ENCODE assay signal across 10 cellular contexts in the genomic region with DNA sequence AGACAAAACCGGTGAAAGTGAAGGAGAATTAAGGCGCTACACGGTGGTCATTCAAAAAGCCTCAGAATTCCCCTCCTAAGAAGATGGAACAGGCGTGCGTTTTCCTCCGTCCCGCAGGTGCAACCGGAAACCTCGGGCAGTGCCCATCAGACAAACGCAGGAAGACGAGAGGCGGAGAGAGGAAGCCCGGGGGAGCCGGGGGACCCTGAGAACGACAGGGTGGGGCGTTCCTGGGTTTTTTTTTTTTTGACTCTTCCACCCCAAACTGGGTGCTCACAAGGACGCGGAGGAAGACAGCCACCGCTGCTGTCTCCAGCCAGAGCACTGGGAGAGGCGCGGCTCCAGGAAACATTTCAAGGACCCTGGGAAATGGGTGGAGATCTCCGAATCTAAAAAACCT. TPM values are rescaled to one million over a fixed set of nuclear protein-coding genes. Genes with fewer than 3 reads are reported as not detected.
DNase-seq lines count a peak whose midpoint lies in the region; ATAC-seq and TF ChIP-seq lines count a peak whose summit lies in the region.
"Had no signal": no experiment of that assay in that cellular context is flagged by ENCODE, and none has a peak within 500 bp of the region (broad histone marks: within the 10 kb centered on the region; RNA-seq: fewer than 3 reads in every experiment).

No MANE protein-coding gene starts in this region.

- peak overlapping the region; percentile 59 for H3K4me3 ChIP-seq in CD8-positive, alpha-beta memory T cell (ENCODE audit: low read length)
- H3K4me3 ChIP-seq in OCI-LY1 (ENCODE audit: low read depth, low read length, poor library complexity, severe bottlenecking) (peak overlapping the region; percentile 57), neuronal stem cell (ENCODE audit: low read length in 2 of 2) (no peak overlapping the region), foreskin fibroblast (ENCODE audit: low read depth in 1 of 2, low read length in 2 of 2) (no peak overlapping the region), tibial artery (peak overlapping the region in 1 of 2 donors; percentile 47)

- H3F3A ChIP-seq in OCI-LY1 (ENCODE audit: insufficient read depth, low read length), result no peaks in the 10 kb centered on the region

- no peak overlapping the region for H3K4ac ChIP-seq in neuronal stem cell (ENCODE audit: low read length)

- no peak overlapping the region for H2BK15ac ChIP-seq in neuronal stem cell (ENCODE audit: low read length)

- H3K14ac ChIP-seq in neuronal stem cell (ENCODE audit: low read length), result no peak overlapping the region

- POLR2A ChIA-PET in CD8-positive, alpha-beta memory T cell (lab: Charles Lee), result no interaction called here

- H3K9me3 ChIP-seq in CD8-positive, alpha-beta memory T cell (ENCODE audit: low read length), result no peaks in the 10 kb centered on the region
- H3K9me3 ChIP-seq in OCI-LY1 (ENCODE audit: low read length), result no peaks in the 10 kb centered on the region
- no peaks in the 10 kb centered on the region for H3K9me3 ChIP-seq in neuronal stem cell (replicated peaks in 1 of 2; ENCODE audit: control insufficient read depth in 2 of 2, insufficient read depth in 1 of 2, low read depth in 1 of 2, low read length in 2 of 2)
- peaks cover 0 to 5% (median 4%) of the 10 kb centered on the region in 3 donors for H3K9me3 ChIP-seq in tibial artery

- no peak overlapping the region for H4K91ac ChIP-seq in neuronal stem cell (ENCODE audit: low read depth, low read length, poor library complexity)

- no peak overlapping the region for H4K8ac ChIP-seq in neuronal stem cell (ENCODE audit: low read depth, low read length)

- H3K27ac ChIP-seq in CD8-positive, alpha-beta memory T cell (ENCODE audit: low read depth, low read length), result no peak overlapping the region
- no peak overlapping the region for H3K27ac ChIP-seq in OCI-LY1 (ENCODE audit: low read depth, low read length, poor library complexity, severe bottlenecking)
- H3K27ac ChIP-seq in neuronal stem cell (replicated peaks; ENCODE audit: low read length), result no peak overlapping the region
- no peak overlapping the region for H3K27ac ChIP-seq in tibial artery
- H3K27ac ChIP-seq: epithelial cell of prostate had no signal

- H3K9ac ChIP-seq in OCI-LY1 (ENCODE audit: low read length) (no peak overlapping the region), neuronal stem cell (ENCODE audit: low read depth, low read length, poor library complexity) (no peak overlapping the region)

- intact Hi-C loops in tibial artery (cut with DNase I; ENCODE audit: low total_unique reads), result no loop called here

- TF ChIP-seq CTCF in OCI-LY1 (IDR thresholded peaks at IDR 0.05; ENCODE audit: low read length) (no peak), endothelial cell (IDR thresholded peaks at IDR 0.05; ENCODE audit: unreplicated experiment) (no peak), foreskin fibroblast (IDR thresholded peaks at IDR 0.05; ENCODE audit: low read depth, low read length) (no peak), tibial artery (IDR thresholded peaks at IDR 0.05) (no peak)

- no peaks in the 10 kb centered on the region for H3K9me2 ChIP-seq in OCI-LY1 (ENCODE audit: low read depth, low read length)

- H3K79me2 ChIP-seq in OCI-LY1 (ENCODE audit: insufficient read depth, low read length), result no peaks in the 10 kb centered on the region

- no peaks in the 10 kb centered on the region for H3K27me3 ChIP-seq in CD8-positive, alpha-beta memory T cell (ENCODE audit: insufficient read depth, low read length, poor library complexity, severe bottlenecking)
- no peaks in the 10 kb centered on the region for H3K27me3 ChIP-seq in OCI-LY1 (ENCODE audit: insufficient read depth, low read length)
- H3K27me3 ChIP-seq in neuronal stem cell (ENCODE audit: control insufficient read depth in 3 of 3, insufficient read depth in 3 of 3, low read depth in 1 of 3, low read length in 3 of 3), result peaks cover 0 to 14% (median 14%) of the 10 kb centered on the region in 3 experiments
- peaks cover 0 to 48% of the 10 kb centered on the region in 2 donors for H3K27me3 ChIP-seq in tibial artery

- H3K18ac ChIP-seq in neuronal stem cell (ENCODE audit: low read length), result no peak overlapping the region

- H2BK120ac ChIP-seq in neuronal stem cell (ENCODE audit: low read depth, low read length), result no peak overlapping the region

- ATAC-seq in GM19351 (IDR thresholded peaks at IDR 0.05; ENCODE audit: unreplicated experiment), result no peak

- H2BK5ac ChIP-seq in neuronal stem cell (ENCODE audit: low read length), result no peak overlapping the region

- H3K4me1 Mint-ChIP-seq in CD8-positive, alpha-beta memory T cell, result peaks cover 19 to 31% (median 25%) of the 10 kb centered on the region in 3 donors
- H3K4me1 Mint-ChIP-seq in endothelial cell (ENCODE audit: unreplicated experiment), result peaks cover 14% of the 10 kb centered on the region

- WGBS in neuronal stem cell (ENCODE audit: extremely low coverage in 2 of 2, insufficient read length in 2 of 2, insufficient replicate concordance in 1 of 2), 2 donors, result no CpG with 5 or more reads among the region's 22 CpGs

- no peaks in the 10 kb centered on the region for H4K20me1 ChIP-seq in OCI-LY1 (ENCODE audit: insufficient read depth, low read length)

- no peak overlapping the region; the same call in 1 of the 2 replicates for H3K4me2 ChIP-seq in OCI-LY1 (ENCODE audit: low read length)
- peak overlapping the region; percentile 92 for H3K4me2 ChIP-seq in neuronal stem cell (ENCODE audit: insufficient read depth, low read length, poor library complexity, severe bottlenecking)

- no peak overlapping the region for H3K23ac ChIP-seq in neuronal stem cell (ENCODE audit: low read depth, low read length, poor library complexity)

- no peak overlapping the region for H2AK5ac ChIP-seq in neuronal stem cell (ENCODE audit: low read depth, low read length)

- H3K36me3 Mint-ChIP-seq in CD8-positive, alpha-beta memory T cell, result peaks cover 0 to 2% (median 2%) of the 10 kb centered on the region in 3 donors
- peaks cover 6% of the 10 kb centered on the region for H3K36me3 Mint-ChIP-seq in endothelial cell (ENCODE audit: low read depth, unreplicated experiment)

- H2BK12ac ChIP-seq in neuronal stem cell (ENCODE audit: low read length), result no peak overlapping the region

- no peaks in the 10 kb centered on the region for H3K79me1 ChIP-seq in neuronal stem cell (ENCODE audit: low read depth, low read length)

- no peaks in the 10 kb centered on the region for H3K9me3 Mint-ChIP-seq in CD8-positive, alpha-beta memory T cell
- no peaks in the 10 kb centered on the region for H3K9me3 Mint-ChIP-seq in endothelial cell (ENCODE audit: unreplicated experiment)

- peak overlapping the region; percentile 87 to 95 (median 91) for H3K4me3 Mint-ChIP-seq in CD8-positive, alpha-beta memory T cell
- H3K4me3 Mint-ChIP-seq in endothelial cell (ENCODE audit: unreplicated experiment), result peak overlapping the region; percentile 74

- CTCF ChIA-PET in CD8-positive, alpha-beta memory T cell (lab: Charles Lee), result interaction anchor here (1.2 kb wide), 1 partner anchor 9 kb away, joined by 6 read pairs; no protein-coding TSS in a partner anchor

- peak in 1 of 5 donors; percentile 12 for DNase-seq in CD8-positive, alpha-beta memory T cell
- DNase-seq in endothelial cell (ENCODE audit: low spot score), result peak; percentile 22
- no peak for DNase-seq in neuronal stem cell (ENCODE audit: low spot score)
- no peak for DNase-seq in foreskin fibroblast
- DNase-seq in activated gamma-delta T cell (lab: John Stamatoyannopoulos, UW), result no peak
- DNase-seq in tibial artery, result no peak
- DNase-seq: NCI-H1694 had no signal

- peaks cover 6% of the 10 kb centered on the region for H3K4me1 ChIP-seq in CD8-positive, alpha-beta memory T cell (ENCODE audit: insufficient read depth, low read length)
- H3K4me1 ChIP-seq in OCI-LY1 (ENCODE audit: insufficient read depth, low read length, severe bottlenecking), result peaks cover 10% of the 10 kb centered on the region
- peaks cover 3 to 10% of the 10 kb centered on the region in 2 donors for H3K4me1 ChIP-seq in neuronal stem cell (ENCODE audit: control insufficient read depth in 2 of 2, insufficient read depth in 1 of 2, low read depth in 1 of 2, low read length in 2 of 2)
- peaks cover 0 to 17% (median 12%) of the 10 kb centered on the region in 4 donors for H3K4me1 ChIP-seq in tibial artery

- no peaks in the 10 kb centered on the region for H3K36me3 ChIP-seq in CD8-positive, alpha-beta memory T cell (ENCODE audit: insufficient read depth, low read length)
- H3K36me3 ChIP-seq in OCI-LY1 (ENCODE audit: insufficient read depth, low read length) (no peaks in the 10 kb centered on the region), neuronal stem cell (replicated peaks in 1 of 2; ENCODE audit: control insufficient read depth in 2 of 2, insufficient read depth in 2 of 2, low read length in 2 of 2) (no peaks in the 10 kb centered on the region), tibial artery (no peaks in the 10 kb centered on the region)

- H3K27me3 Mint-ChIP-seq in CD8-positive, alpha-beta memory T cell, result peaks cover 0 to 4% of the 10 kb centered on the region in 2 donors
- peaks cover 6% of the 10 kb centered on the region for H3K27me3 Mint-ChIP-seq in endothelial cell (ENCODE audit: unreplicated experiment)

- peak overlapping the region; percentile 64 to 96 (median 90) for H3K27ac Mint-ChIP-seq in CD8-positive, alpha-beta memory T cell
- H3K27ac Mint-ChIP-seq in endothelial cell (ENCODE audit: unreplicated experiment), result peak overlapping the region; percentile 39

- H2AFZ ChIP-seq in OCI-LY1 (ENCODE audit: low read length) (no peak overlapping the region), neuronal stem cell (ENCODE audit: low read length) (peak overlapping the region; percentile 97)

RNA-seq across cellular contexts. Expression of gene TTLL2, which starts 25.4 kb away (rescaled TPM):
- total RNA-seq in CD8-positive, alpha-beta memory T cell, result not detected
- not detected for polyA plus RNA-seq in CD8-positive, alpha-beta memory T cell
- total RNA-seq in endothelial cell (ENCODE audit: unreplicated experiment), result not detected
- not detected for polyA plus RNA-seq in neuronal stem cell (2013, experiment 1 of 2)
- not detected for polyA plus RNA-seq in neuronal stem cell (2013, experiment 2 of 2)

RNA-seq across cellular contexts. Expression of gene UNC93A, which starts 59.2 kb away (rescaled TPM):
- not detected for total RNA-seq in CD8-positive, alpha-beta memory T cell
- polyA plus RNA-seq in CD8-positive, alpha-beta memory T cell, result not detected
- total RNA-seq in endothelial cell (ENCODE audit: unreplicated experiment), result not detected
- not detected for polyA plus RNA-seq in neuronal stem cell (2013, experiment 1 of 2)
- not detected for polyA plus RNA-seq in neuronal stem cell (2013, experiment 2 of 2)

Comparison
In these comparisons a context has a peak if more than half of its experiments do, and no peak if none do; other contexts are left out.
1. H3K4me3 ChIP-seq: peak in CD8-positive, alpha-beta memory T cell (single experiment) and OCI-LY1 (single experiment); none in neuronal stem cell (0 of 2) and foreskin fibroblast (0 of 2).